ENCODE assay signal across 26 cellular contexts in the genomic region with DNA sequence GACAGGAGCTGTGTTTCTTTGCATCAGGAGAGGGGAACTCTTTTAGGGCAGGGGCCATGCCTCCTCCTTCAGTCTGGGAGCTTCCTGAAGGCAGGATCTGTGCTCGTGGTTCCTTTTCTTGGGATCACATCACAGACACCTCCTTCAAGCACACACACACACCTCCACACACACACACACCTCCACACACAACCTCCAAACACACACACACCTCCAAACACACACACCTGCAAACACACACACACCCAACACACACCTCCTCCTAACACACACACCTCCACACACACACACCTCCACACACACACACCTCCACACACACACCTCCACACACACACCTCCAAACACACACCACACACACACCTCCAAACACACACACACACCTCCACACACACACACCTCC. TPM values are rescaled to one million over a fixed set of nuclear protein-coding genes. Genes with fewer than 3 reads are reported as not detected.
"Had no signal": no experiment of that assay in that cellular context is flagged by ENCODE, and none has a peak within 500 bp of the region (broad histone marks: within the 10 kb centered on the region; RNA-seq: fewer than 3 reads in every experiment).

No MANE protein-coding gene starts in this region.

- H3K4me3 ChIP-seq: thoracic aorta, vagina had no signal

- DNase-seq: activated CD4-positive, alpha-beta T cell treated with anti-CD3 and anti-CD28 coated beads, Interleukin-2, amount 50 U/mL, for 1 hour; activated CD4-positive, CD25-positive, alpha-beta regulatory T cell treated with anti-CD3 and anti-CD28 coated beads, Interleukin-2, amount 50 U/mL, for 72 hours; activated gamma-delta T cell treated with Interleukin-2 at 50 U/mL for 16 hours; aorta; brain microvascular endothelial cell; caudate nucleus; dermis blood vessel endothelial cell; effector CD8-positive, alpha-beta T cell; foreskin keratinocyte; naive thymus-derived CD8-positive, alpha-beta T cell; retina; spleen; stimulated activated CD4-positive, alpha-beta T cell treated with anti-CD3 and anti-CD28 coated beads, Interleukin-4, amount 100 ng/mL, for 1 hour; stimulated activated naive CD4-positive, alpha-beta T cell; WERI-Rb-1 had no signal

- H3K27me3 ChIP-seq: vagina had no signal

- ATAC-seq: foreskin keratinocyte, left lobe of liver had no signal

- H3K36me3 ChIP-seq: brain microvascular endothelial cell, spleen, thoracic aorta, vagina, WERI-Rb-1 had no signal

- H3K36me3 Mint-ChIP-seq: activated naive CD4-positive, alpha-beta T cell treated with anti-CD3 and anti-CD28 coated beads, Interleukin-2, amount 50 U/mL, for 24 hours; mesothelial cell of epicardium; naive thymus-derived CD8-positive, alpha-beta T cell; type B pancreatic cell had no signal

- H3K9me3 ChIP-seq: spleen, thoracic aorta, vagina had no signal

- H3K4me3 Mint-ChIP-seq: activated CD8-positive, alpha-beta T cell treated with anti-CD3 and anti-CD28 coated beads, Interleukin-2, amount 10 ng/mL, durations not matched to agents 7 days and 5 days; activated T-helper 1 cell treated with anti-CD3 and anti-CD28 coated beads, Interleukin-12 subunit alpha, Interleukin-12 subunit beta, Interleukin-2, Interleukin-4 antibody, amounts not matched to agents 30 ng/mL and 10 ng/mL and 1 ng/mL, durations not matched to agents 14 hours and 24 hours and 36 hours; mesothelial cell of epicardium; naive thymus-derived CD8-positive, alpha-beta T cell; type B pancreatic cell had no signal

- H3K27ac ChIP-seq: brain microvascular endothelial cell, foreskin keratinocyte, vagina, WERI-Rb-1 had no signal

- H3K9me3 Mint-ChIP-seq: activated naive CD4-positive, alpha-beta T cell treated with anti-CD3 and anti-CD28 coated beads, Interleukin-2, amount 50 U/mL, for 24 hours; activated T-helper 1 cell treated with anti-CD3 and anti-CD28 coated beads, Interleukin-12 subunit alpha, Interleukin-12 subunit beta, Interleukin-2, Interleukin-4 antibody, amounts not matched to agents 30 ng/mL and 10 ng/mL and 1 ng/mL, durations not matched to agents 14 hours and 24 hours and 36 hours; mesothelial cell of epicardium; naive thymus-derived CD8-positive, alpha-beta T cell; type B pancreatic cell had no signal

- H3K27ac Mint-ChIP-seq: activated CD8-positive, alpha-beta T cell treated with anti-CD3 and anti-CD28 coated beads, Interleukin-2, amount 10 ng/mL, durations not matched to agents 7 days and 5 days; activated naive CD4-positive, alpha-beta T cell treated with anti-CD3 and anti-CD28 coated beads, Interleukin-2, amount 50 U/mL, for 24 hours; activated T-helper 1 cell treated with anti-CD3 and anti-CD28 coated beads, Interleukin-12 subunit alpha, Interleukin-12 subunit beta, Interleukin-2, Interleukin-4 antibody, amounts not matched to agents 30 ng/mL and 10 ng/mL and 1 ng/mL, durations not matched to agents 14 hours and 24 hours and 36 hours; mesothelial cell of epicardium; progenitor cell of endocrine pancreas; type B pancreatic cell had no signal

RNA-seq across cellular contexts. Expression of a gene that starts 10.5 kb away (rescaled TPM):
- total RNA-seq: activated T-helper 1 cell treated with anti-CD3 and anti-CD28 coated beads, Interleukin-12 subunit alpha, Interleukin-12 subunit beta, Interleukin-2, Interleukin-4 antibody, amounts not matched to agents 30 ng/mL and 10 ng/mL and 1 ng/mL, durations not matched to agents 14 hours and 24 hours and 36 hours; dermis blood vessel endothelial cell; lung microvascular endothelial cell had no signal

RNA-seq across cellular contexts. Expression of a gene that starts 43.7 kb away (rescaled TPM):
- total RNA-seq: foreskin keratinocyte, lung microvascular endothelial cell, osteocyte, progenitor cell of endocrine pancreas had no signal
- polyA plus RNA-seq: foreskin keratinocyte had no signal
